ENCODE assay signal across 1 cellular context in genomic region chr6:6521961-6522360, GRCh38.
TF ChIP-seq lines count a peak whose summit lies in the region.

No MANE protein-coding gene starts in this region.

TF ChIP-seq in H1, 55 proteins besides CTCF, POLR2A, EP300 and RAD21 (continued from another document):
- TF ChIP-seq ATF2 (IDR thresholded peaks at IDR 0.05; ENCODE audit: low read length), result no peak
- no peak for TF ChIP-seq MAFK (IDR thresholded peaks at IDR 0.05; ENCODE audit: low read depth, low read length)
- TF ChIP-seq TCF12 (IDR thresholded peaks at IDR 0.05; ENCODE audit: low read depth, low read length), result no peak
- TF ChIP-seq KDM5A (IDR thresholded peaks at IDR 0.05; ENCODE audit: low read length), result no peak
- TF ChIP-seq EZH2 (IDR thresholded peaks at IDR 0.05; ENCODE audit: low read depth, low read length, severe bottlenecking), result no peak
- TF ChIP-seq FOSL1 (IDR thresholded peaks at IDR 0.05; ENCODE audit: insufficient read depth, low read depth, low read length), result no peak
- TF ChIP-seq TBP (IDR thresholded peaks at IDR 0.05; ENCODE audit: low read depth, low read length), result no peak
- TF ChIP-seq CHD1 (IDR thresholded peaks at IDR 0.05; ENCODE audit: low read depth, low read length), result no peak
- TF ChIP-seq CEBPB (IDR thresholded peaks at IDR 0.05; ENCODE audit: low read depth, low read length), result no peak
- TF ChIP-seq POLR2AphosphoS5 (IDR thresholded peaks at IDR 0.05; ENCODE audit: low read depth, low read length), result no peak
- TF ChIP-seq HDAC2 (IDR thresholded peaks at IDR 0.05; ENCODE audit: borderline replicate concordance in 1 of 2, low read depth in 2 of 2, low read length in 2 of 2), result no peak
- TF ChIP-seq TAF1 (IDR thresholded peaks at IDR 0.05; ENCODE audit: low read depth, low read length), result no peak
- no peak for TF ChIP-seq JUN (IDR thresholded peaks at IDR 0.05; ENCODE audit: low read depth, low read length)
- no peak for TF ChIP-seq ATF3 (IDR thresholded peaks at IDR 0.05; ENCODE audit: insufficient read depth, low read depth, low read length)
